ENCODE assay signal across 1 cellular context in the genomic region with DNA sequence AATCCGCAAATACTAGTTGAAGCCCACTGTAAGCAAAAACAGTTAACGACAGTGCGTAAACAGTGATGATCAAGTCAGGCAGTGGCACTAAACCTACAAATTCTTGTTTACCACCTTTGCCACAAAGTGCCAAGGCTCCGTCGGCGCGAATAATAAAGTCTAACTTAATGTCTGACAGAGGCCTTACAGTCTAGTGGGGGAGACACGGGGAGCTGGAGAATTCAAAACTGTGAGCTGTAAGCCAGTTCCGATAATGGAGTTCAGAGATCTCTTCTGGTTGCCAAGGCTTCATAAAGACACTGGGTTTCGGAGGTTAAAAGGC.
TF ChIP-seq lines count a peak whose summit lies in the region.

No MANE protein-coding gene starts in this region.

TF ChIP-seq in HepG2, 621 proteins besides CTCF, POLR2A, EP300 and RAD21 (continued from another document and continues in another):
- TF ChIP-seq, protein P1, sequence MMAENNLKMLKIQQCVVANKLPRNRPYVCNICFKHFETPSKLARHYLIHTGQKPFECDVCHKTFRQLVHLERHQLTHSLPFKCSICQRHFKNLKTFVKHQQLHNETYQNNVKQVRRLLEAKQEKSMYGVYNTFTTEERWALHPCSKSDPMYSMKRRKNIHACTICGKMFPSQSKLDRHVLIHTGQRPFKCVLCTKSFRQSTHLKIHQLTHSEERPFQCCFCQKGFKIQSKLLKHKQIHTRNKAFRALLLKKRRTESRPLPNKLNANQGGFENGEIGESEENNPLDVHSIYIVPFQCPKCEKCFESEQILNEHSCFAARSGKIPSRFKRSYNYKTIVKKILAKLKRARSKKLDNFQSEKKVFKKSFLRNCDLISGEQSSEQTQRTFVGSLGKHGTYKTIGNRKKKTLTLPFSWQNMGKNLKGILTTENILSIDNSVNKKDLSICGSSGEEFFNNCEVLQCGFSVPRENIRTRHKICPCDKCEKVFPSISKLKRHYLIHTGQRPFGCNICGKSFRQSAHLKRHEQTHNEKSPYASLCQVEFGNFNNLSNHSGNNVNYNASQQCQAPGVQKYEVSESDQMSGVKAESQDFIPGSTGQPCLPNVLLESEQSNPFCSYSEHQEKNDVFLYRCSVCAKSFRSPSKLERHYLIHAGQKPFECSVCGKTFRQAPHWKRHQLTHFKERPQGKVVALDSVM (CRISPR knock-in tag; IDR thresholded peaks at IDR 0.05), result no peak
- TF ChIP-seq ZNF30 (CRISPR knock-in tag; IDR thresholded peaks at IDR 0.05) (0 out of 2 replicates have a peak, but pooled peaks have one; percentile 6), PAWR (CRISPR knock-in tag; IDR thresholded peaks at IDR 0.05; ENCODE audit: borderline replicate concordance) (no peak), ZNF879 (CRISPR knock-in tag; IDR thresholded peaks at IDR 0.05) (no peak), ZNF891 (CRISPR knock-in tag; IDR thresholded peaks at IDR 0.05) (no peak), ZNF839 (CRISPR knock-in tag; IDR thresholded peaks at IDR 0.05; ENCODE audit: borderline replicate concordance) (no peak), ZNF205 (CRISPR knock-in tag; IDR thresholded peaks at IDR 0.05) (no peak), ELF1 (CRISPR knock-in tag; IDR thresholded peaks at IDR 0.05) (0 out of 2 replicates have a peak, but pooled peaks have one; percentile 1), NR3C1 (CRISPR knock-in tag; IDR thresholded peaks at IDR 0.05) (no peak), ZBTB3 (CRISPR knock-in tag; IDR thresholded peaks at IDR 0.05; ENCODE audit: borderline replicate concordance, low read depth) (no peak), HMG20A (CRISPR knock-in tag; IDR thresholded peaks at IDR 0.05; ENCODE audit: borderline replicate concordance) (peak; percentile 40; the same call in 1 of the 2 replicates), KLF15 (CRISPR knock-in tag; IDR thresholded peaks at IDR 0.05; ENCODE audit: borderline replicate concordance) (no peak), ZNF556 (CRISPR knock-in tag; IDR thresholded peaks at IDR 0.05; ENCODE audit: borderline replicate concordance) (0 out of 2 replicates have a peak, but pooled peaks have one; percentile 9), ZNF253 (CRISPR knock-in tag; IDR thresholded peaks at IDR 0.05; ENCODE audit: borderline replicate concordance) (no peak), CREB1 (IDR thresholded peaks at IDR 0.05) (no peak), CREB1 (CRISPR knock-in tag; IDR thresholded peaks at IDR 0.05) (peak; percentile 66; the same call in 1 of the 2 replicates), KDM5A (IDR thresholded peaks at IDR 0.05; ENCODE audit: borderline replicate concordance, low read length) (no peak), ZNF44 (CRISPR knock-in tag; IDR thresholded peaks at IDR 0.05) (no peak), ZNF614 (CRISPR knock-in tag; IDR thresholded peaks at IDR 0.05; ENCODE audit: borderline replicate concordance) (peak; percentile 14; the same call in 1 of the 2 replicates), ZNF672 (CRISPR knock-in tag; IDR thresholded peaks at IDR 0.05) (no peak), RXRB (CRISPR knock-in tag; IDR thresholded peaks at IDR 0.05; ENCODE audit: borderline replicate concordance) (no peak), HDAC1 (CRISPR knock-in tag; IDR thresholded peaks at IDR 0.05) (no peak)
- TF ChIP-seq, protein P2, sequence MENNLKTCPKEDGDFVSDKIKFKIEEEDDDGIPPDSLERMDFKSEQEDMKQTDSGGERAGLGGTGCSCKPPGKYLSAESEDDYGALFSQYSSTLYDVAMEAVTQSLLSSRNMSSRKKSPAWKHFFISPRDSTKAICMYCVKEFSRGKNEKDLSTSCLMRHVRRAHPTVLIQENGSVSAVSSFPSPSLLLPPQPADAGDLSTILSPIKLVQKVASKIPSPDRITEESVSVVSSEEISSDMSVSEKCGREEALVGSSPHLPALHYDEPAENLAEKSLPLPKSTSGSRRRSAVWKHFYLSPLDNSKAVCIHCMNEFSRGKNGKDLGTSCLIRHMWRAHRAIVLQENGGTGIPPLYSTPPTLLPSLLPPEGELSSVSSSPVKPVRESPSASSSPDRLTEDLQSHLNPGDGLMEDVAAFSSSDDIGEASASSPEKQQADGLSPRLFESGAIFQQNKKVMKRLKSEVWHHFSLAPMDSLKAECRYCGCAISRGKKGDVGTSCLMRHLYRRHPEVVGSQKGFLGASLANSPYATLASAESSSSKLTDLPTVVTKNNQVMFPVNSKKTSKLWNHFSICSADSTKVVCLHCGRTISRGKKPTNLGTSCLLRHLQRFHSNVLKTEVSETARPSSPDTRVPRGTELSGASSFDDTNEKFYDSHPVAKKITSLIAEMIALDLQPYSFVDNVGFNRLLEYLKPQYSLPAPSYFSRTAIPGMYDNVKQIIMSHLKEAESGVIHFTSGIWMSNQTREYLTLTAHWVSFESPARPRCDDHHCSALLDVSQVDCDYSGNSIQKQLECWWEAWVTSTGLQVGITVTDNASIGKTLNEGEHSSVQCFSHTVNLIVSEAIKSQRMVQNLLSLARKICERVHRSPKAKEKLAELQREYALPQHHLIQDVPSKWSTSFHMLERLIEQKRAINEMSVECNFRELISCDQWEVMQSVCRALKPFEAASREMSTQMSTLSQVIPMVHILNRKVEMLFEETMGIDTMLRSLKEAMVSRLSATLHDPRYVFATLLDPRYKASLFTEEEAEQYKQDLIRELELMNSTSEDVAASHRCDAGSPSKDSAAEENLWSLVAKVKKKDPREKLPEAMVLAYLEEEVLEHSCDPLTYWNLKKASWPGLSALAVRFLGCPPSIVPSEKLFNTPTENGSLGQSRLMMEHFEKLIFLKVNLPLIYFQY (CRISPR knock-in tag; IDR thresholded peaks at IDR 0.05; ENCODE audit: borderline replicate concordance), result 0 out of 2 replicates have a peak, but pooled peaks have one; percentile 9
- TF ChIP-seq, protein P3, sequence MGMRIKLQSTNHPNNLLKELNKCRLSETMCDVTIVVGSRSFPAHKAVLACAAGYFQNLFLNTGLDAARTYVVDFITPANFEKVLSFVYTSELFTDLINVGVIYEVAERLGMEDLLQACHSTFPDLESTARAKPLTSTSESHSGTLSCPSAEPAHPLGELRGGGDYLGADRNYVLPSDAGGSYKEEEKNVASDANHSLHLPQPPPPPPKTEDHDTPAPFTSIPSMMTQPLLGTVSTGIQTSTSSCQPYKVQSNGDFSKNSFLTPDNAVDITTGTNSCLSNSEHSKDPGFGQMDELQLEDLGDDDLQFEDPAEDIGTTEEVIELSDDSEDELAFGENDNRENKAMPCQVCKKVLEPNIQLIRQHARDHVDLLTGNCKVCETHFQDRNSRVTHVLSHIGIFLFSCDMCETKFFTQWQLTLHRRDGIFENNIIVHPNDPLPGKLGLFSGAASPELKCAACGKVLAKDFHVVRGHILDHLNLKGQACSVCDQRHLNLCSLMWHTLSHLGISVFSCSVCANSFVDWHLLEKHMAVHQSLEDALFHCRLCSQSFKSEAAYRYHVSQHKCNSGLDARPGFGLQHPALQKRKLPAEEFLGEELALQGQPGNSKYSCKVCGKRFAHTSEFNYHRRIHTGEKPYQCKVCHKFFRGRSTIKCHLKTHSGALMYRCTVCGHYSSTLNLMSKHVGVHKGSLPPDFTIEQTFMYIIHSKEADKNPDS (CRISPR knock-in tag; IDR thresholded peaks at IDR 0.05), result peak; percentile 5; the same call in 1 of the 2 replicates
- TF ChIP-seq, protein P4, sequence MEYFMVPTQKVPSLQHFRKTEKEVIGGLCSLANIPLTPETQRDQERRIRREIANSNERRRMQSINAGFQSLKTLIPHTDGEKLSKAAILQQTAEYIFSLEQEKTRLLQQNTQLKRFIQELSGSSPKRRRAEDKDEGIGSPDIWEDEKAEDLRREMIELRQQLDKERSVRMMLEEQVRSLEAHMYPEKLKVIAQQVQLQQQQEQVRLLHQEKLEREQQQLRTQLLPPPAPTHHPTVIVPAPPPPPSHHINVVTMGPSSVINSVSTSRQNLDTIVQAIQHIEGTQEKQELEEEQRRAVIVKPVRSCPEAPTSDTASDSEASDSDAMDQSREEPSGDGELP (IDR thresholded peaks at IDR 0.05; ENCODE audit: borderline replicate concordance, low read depth), result no peak
- TF ChIP-seq, protein P5, sequence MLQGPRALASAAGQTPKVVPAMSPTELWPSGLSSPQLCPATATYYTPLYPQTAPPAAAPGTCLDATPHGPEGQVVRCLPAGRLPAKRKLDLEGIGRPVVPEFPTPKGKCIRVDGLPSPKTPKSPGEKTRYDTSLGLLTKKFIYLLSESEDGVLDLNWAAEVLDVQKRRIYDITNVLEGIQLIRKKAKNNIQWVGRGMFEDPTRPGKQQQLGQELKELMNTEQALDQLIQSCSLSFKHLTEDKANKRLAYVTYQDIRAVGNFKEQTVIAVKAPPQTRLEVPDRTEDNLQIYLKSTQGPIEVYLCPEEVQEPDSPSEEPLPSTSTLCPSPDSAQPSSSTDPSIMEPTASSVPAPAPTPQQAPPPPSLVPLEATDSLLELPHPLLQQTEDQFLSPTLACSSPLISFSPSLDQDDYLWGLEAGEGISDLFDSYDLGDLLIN (CRISPR knock-in tag; IDR thresholded peaks at IDR 0.05; ENCODE audit: borderline replicate concordance), result no peak
- TF ChIP-seq, protein P6, sequence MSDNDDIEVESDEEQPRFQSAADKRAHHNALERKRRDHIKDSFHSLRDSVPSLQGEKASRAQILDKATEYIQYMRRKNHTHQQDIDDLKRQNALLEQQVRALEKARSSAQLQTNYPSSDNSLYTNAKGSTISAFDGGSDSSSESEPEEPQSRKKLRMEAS (IDR thresholded peaks at IDR 0.05), result no peak
- TF ChIP-seq, protein P7, sequence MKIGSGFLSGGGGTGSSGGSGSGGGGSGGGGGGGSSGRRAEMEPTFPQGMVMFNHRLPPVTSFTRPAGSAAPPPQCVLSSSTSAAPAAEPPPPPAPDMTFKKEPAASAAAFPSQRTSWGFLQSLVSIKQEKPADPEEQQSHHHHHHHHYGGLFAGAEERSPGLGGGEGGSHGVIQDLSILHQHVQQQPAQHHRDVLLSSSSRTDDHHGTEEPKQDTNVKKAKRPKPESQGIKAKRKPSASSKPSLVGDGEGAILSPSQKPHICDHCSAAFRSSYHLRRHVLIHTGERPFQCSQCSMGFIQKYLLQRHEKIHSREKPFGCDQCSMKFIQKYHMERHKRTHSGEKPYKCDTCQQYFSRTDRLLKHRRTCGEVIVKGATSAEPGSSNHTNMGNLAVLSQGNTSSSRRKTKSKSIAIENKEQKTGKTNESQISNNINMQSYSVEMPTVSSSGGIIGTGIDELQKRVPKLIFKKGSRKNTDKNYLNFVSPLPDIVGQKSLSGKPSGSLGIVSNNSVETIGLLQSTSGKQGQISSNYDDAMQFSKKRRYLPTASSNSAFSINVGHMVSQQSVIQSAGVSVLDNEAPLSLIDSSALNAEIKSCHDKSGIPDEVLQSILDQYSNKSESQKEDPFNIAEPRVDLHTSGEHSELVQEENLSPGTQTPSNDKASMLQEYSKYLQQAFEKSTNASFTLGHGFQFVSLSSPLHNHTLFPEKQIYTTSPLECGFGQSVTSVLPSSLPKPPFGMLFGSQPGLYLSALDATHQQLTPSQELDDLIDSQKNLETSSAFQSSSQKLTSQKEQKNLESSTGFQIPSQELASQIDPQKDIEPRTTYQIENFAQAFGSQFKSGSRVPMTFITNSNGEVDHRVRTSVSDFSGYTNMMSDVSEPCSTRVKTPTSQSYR (CRISPR knock-in tag; IDR thresholded peaks at IDR 0.05; ENCODE audit: borderline replicate concordance), result no peak
- TF ChIP-seq, protein P8, sequence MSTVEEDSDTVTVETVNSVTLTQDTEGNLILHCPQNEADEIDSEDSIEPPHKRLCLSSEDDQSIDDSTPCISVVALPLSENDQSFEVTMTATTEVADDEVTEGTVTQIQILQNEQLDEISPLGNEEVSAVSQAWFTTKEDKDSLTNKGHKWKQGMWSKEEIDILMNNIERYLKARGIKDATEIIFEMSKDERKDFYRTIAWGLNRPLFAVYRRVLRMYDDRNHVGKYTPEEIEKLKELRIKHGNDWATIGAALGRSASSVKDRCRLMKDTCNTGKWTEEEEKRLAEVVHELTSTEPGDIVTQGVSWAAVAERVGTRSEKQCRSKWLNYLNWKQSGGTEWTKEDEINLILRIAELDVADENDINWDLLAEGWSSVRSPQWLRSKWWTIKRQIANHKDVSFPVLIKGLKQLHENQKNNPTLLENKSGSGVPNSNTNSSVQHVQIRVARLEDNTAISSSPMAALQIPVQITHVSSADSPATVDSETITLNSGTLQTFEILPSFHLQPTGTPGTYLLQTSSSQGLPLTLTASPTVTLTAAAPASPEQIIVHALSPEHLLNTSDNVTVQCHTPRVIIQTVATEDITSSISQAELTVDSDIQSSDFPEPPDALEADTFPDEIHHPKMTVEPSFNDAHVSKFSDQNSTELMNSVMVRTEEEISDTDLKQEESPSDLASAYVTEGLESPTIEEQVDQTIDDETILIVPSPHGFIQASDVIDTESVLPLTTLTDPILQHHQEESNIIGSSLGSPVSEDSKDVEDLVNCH (CRISPR knock-in tag; IDR thresholded peaks at IDR 0.05), result no peak
- TF ChIP-seq, protein P9, sequence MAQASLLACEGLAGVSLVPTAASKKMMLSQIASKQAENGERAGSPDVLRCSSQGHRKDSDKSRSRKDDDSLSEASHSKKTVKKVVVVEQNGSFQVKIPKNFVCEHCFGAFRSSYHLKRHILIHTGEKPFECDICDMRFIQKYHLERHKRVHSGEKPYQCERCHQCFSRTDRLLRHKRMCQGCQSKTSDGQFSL (CRISPR knock-in tag; IDR thresholded peaks at IDR 0.05), result no peak
- TF ChIP-seq, protein P10, sequence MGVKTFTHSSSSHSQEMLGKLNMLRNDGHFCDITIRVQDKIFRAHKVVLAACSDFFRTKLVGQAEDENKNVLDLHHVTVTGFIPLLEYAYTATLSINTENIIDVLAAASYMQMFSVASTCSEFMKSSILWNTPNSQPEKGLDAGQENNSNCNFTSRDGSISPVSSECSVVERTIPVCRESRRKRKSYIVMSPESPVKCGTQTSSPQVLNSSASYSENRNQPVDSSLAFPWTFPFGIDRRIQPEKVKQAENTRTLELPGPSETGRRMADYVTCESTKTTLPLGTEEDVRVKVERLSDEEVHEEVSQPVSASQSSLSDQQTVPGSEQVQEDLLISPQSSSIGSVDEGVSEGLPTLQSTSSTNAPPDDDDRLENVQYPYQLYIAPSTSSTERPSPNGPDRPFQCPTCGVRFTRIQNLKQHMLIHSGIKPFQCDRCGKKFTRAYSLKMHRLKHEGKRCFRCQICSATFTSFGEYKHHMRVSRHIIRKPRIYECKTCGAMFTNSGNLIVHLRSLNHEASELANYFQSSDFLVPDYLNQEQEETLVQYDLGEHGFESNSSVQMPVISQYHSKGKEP (CRISPR knock-in tag; IDR thresholded peaks at IDR 0.05), result no peak
- TF ChIP-seq, protein P11, sequence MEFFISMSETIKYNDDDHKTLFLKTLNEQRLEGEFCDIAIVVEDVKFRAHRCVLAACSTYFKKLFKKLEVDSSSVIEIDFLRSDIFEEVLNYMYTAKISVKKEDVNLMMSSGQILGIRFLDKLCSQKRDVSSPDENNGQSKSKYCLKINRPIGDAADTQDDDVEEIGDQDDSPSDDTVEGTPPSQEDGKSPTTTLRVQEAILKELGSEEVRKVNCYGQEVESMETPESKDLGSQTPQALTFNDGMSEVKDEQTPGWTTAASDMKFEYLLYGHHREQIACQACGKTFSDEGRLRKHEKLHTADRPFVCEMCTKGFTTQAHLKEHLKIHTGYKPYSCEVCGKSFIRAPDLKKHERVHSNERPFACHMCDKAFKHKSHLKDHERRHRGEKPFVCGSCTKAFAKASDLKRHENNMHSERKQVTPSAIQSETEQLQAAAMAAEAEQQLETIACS (CRISPR knock-in tag; IDR thresholded peaks at IDR 0.05), result 0 out of 2 replicates have a peak, but pooled peaks have one; percentile 35
- TF ChIP-seq, protein P12, sequence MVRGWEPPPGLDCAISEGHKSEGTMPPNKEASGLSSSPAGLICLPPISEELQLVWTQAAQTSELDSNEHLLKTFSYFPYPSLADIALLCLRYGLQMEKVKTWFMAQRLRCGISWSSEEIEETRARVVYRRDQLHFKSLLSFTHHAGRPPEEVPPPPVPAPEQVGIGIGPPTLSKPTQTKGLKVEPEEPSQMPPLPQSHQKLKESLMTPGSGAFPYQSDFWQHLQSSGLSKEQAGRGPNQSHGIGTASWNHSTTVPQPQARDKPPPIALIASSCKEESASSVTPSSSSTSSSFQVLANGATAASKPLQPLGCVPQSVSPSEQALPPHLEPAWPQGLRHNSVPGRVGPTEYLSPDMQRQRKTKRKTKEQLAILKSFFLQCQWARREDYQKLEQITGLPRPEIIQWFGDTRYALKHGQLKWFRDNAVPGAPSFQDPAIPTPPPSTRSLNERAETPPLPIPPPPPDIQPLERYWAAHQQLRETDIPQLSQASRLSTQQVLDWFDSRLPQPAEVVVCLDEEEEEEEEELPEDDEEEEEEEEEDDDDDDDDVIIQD (CRISPR knock-in tag; IDR thresholded peaks at IDR 0.05; ENCODE audit: low read depth), result no peak
